ENCODE assay signal across 1 cellular context in the genomic region with DNA sequence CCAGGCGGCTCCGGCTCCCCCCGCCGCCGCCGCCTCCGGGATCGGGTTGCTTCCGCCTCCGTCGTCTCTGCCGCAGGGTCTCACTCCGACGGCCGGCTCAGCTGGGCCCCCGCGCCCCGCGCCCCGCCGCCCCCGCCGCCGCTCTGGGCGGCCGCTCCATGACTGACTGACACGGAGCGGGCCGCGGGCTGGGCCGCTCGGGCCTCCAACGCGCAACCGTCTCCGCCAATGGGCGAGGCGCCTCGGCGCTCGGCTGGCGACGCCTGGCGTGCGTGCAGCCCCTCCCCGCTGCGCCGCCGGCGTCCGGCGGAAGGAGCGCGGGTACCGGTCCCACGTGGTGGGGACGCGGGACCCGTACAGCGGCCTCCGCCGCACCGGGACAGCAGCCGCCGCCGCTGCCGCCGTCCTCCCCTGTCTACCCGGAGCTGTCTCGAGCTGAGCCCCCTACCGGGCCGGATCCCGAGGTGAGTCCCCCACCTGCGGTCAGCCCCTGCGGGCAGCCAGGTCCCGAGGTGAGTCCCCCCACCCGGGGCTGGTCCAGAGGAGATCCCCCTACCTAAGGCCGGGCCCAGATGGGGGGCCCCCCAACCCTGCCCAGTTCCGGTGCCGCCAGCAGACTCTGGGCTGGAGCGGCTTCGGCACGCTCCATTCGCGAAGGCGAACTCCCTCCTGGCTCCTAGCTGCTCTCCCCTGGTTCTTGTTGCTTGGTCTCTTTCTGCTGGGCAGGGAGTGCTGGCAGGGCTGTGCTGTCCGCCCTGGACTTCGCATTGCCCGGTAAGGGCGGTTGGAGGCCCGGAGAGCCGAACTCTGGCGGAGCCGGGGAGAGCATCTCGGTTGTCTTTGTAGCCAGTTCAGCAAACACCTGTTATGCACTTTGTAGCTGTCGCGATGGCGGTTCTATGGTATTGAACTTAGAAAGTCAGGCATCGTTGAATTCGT.
TF ChIP-seq lines count a peak whose summit lies in the region.

A gene (minus strand): TSS at position 230 of the 939 bp plus-strand sequence. CDS start 11,640 bp downstream, outside the sequence.
A gene (plus strand): TSS at position 355 of the 939 bp plus-strand sequence. CDS start 1,387 bp downstream, outside the sequence.

TF ChIP-seq in WTC11, 78 proteins besides CTCF, POLR2A, EP300 and RAD21 (continued from another document and continues in another):
- TF ChIP-seq, protein P1, sequence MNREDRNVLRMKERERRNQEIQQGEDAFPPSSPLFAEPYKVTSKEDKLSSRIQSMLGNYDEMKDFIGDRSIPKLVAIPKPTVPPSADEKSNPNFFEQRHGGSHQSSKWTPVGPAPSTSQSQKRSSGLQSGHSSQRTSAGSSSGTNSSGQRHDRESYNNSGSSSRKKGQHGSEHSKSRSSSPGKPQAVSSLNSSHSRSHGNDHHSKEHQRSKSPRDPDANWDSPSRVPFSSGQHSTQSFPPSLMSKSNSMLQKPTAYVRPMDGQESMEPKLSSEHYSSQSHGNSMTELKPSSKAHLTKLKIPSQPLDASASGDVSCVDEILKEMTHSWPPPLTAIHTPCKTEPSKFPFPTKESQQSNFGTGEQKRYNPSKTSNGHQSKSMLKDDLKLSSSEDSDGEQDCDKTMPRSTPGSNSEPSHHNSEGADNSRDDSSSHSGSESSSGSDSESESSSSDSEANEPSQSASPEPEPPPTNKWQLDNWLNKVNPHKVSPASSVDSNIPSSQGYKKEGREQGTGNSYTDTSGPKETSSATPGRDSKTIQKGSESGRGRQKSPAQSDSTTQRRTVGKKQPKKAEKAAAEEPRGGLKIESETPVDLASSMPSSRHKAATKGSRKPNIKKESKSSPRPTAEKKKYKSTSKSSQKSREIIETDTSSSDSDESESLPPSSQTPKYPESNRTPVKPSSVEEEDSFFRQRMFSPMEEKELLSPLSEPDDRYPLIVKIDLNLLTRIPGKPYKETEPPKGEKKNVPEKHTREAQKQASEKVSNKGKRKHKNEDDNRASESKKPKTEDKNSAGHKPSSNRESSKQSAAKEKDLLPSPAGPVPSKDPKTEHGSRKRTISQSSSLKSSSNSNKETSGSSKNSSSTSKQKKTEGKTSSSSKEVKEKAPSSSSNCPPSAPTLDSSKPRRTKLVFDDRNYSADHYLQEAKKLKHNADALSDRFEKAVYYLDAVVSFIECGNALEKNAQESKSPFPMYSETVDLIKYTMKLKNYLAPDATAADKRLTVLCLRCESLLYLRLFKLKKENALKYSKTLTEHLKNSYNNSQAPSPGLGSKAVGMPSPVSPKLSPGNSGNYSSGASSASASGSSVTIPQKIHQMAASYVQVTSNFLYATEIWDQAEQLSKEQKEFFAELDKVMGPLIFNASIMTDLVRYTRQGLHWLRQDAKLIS (CRISPR knock-in tag; IDR thresholded peaks at IDR 0.05; ENCODE audit: borderline replicate concordance): no peak
- TF ChIP-seq JAZF1 (CRISPR knock-in tag; IDR thresholded peaks at IDR 0.05) (no peak), ZNF416 (CRISPR knock-in tag; IDR thresholded peaks at IDR 0.05) (no peak), KAT7 (CRISPR knock-in tag; IDR thresholded peaks at IDR 0.05; ENCODE audit: borderline replicate concordance) (no peak), JUN (CRISPR knock-in tag; IDR thresholded peaks at IDR 0.05) (no peak), ZBTB21 (CRISPR knock-in tag; IDR thresholded peaks at IDR 0.05; ENCODE audit: borderline replicate concordance) (no peak), ELF4 (CRISPR knock-in tag; IDR thresholded peaks at IDR 0.05; ENCODE audit: low read depth) (no peak), TCF7 (CRISPR knock-in tag; IDR thresholded peaks at IDR 0.05; ENCODE audit: low read depth) (no peak), NFATC4 (CRISPR knock-in tag; IDR thresholded peaks at IDR 0.05) (no peak), RELA (CRISPR knock-in tag; IDR thresholded peaks at IDR 0.05; ENCODE audit: borderline replicate concordance) (no peak; the same call in 1 of the 2 replicates), EMX1 (CRISPR knock-in tag; IDR thresholded peaks at IDR 0.05) (no peak), ZNF263 (CRISPR knock-in tag; IDR thresholded peaks at IDR 0.05; ENCODE audit: low read depth) (0 out of 2 replicates have a peak, but pooled peaks have one; percentile 31), NFE2L1 (CRISPR knock-in tag; IDR thresholded peaks at IDR 0.05) (no peak), TEAD4 (CRISPR knock-in tag; IDR thresholded peaks at IDR 0.05) (no peak), GRHL2 (CRISPR knock-in tag; IDR thresholded peaks at IDR 0.05; ENCODE audit: insufficient replicate concordance, severe bottlenecking) (no peak), TEAD1 (CRISPR knock-in tag; IDR thresholded peaks at IDR 0.05) (0 out of 2 replicates have a peak, but pooled peaks have one; percentile 23), MYBL2 (CRISPR knock-in tag; IDR thresholded peaks at IDR 0.05) (peak; percentile 59; the same call in 1 of the 2 replicates), ZNF219 (CRISPR knock-in tag; IDR thresholded peaks at IDR 0.05; ENCODE audit: borderline replicate concordance) (no peak), CREB1 (CRISPR knock-in tag; IDR thresholded peaks at IDR 0.05) (no peak), CBFB (CRISPR knock-in tag; IDR thresholded peaks at IDR 0.05; ENCODE audit: low read depth) (peak; percentile 88), CREM (CRISPR knock-in tag; IDR thresholded peaks at IDR 0.05) (no peak), ZNF423 (CRISPR knock-in tag; IDR thresholded peaks at IDR 0.05) (no peak), SOX15 (CRISPR knock-in tag; IDR thresholded peaks at IDR 0.05) (no peak), SMAD4 (CRISPR knock-in tag; IDR thresholded peaks at IDR 0.05) (no peak)
- TF ChIP-seq, protein P2, sequence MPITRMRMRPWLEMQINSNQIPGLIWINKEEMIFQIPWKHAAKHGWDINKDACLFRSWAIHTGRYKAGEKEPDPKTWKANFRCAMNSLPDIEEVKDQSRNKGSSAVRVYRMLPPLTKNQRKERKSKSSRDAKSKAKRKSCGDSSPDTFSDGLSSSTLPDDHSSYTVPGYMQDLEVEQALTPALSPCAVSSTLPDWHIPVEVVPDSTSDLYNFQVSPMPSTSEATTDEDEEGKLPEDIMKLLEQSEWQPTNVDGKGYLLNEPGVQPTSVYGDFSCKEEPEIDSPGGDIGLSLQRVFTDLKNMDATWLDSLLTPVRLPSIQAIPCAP (CRISPR knock-in tag; IDR thresholded peaks at IDR 0.05): peak; percentile 17; the same call in 1 of the 2 replicates
- TF ChIP-seq, protein P3, sequence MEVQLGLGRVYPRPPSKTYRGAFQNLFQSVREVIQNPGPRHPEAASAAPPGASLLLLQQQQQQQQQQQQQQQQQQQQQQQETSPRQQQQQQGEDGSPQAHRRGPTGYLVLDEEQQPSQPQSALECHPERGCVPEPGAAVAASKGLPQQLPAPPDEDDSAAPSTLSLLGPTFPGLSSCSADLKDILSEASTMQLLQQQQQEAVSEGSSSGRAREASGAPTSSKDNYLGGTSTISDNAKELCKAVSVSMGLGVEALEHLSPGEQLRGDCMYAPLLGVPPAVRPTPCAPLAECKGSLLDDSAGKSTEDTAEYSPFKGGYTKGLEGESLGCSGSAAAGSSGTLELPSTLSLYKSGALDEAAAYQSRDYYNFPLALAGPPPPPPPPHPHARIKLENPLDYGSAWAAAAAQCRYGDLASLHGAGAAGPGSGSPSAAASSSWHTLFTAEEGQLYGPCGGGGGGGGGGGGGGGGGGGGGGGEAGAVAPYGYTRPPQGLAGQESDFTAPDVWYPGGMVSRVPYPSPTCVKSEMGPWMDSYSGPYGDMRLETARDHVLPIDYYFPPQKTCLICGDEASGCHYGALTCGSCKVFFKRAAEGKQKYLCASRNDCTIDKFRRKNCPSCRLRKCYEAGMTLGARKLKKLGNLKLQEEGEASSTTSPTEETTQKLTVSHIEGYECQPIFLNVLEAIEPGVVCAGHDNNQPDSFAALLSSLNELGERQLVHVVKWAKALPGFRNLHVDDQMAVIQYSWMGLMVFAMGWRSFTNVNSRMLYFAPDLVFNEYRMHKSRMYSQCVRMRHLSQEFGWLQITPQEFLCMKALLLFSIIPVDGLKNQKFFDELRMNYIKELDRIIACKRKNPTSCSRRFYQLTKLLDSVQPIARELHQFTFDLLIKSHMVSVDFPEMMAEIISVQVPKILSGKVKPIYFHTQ (CRISPR knock-in tag; IDR thresholded peaks at IDR 0.05): no peak
- TF ChIP-seq, protein P4, sequence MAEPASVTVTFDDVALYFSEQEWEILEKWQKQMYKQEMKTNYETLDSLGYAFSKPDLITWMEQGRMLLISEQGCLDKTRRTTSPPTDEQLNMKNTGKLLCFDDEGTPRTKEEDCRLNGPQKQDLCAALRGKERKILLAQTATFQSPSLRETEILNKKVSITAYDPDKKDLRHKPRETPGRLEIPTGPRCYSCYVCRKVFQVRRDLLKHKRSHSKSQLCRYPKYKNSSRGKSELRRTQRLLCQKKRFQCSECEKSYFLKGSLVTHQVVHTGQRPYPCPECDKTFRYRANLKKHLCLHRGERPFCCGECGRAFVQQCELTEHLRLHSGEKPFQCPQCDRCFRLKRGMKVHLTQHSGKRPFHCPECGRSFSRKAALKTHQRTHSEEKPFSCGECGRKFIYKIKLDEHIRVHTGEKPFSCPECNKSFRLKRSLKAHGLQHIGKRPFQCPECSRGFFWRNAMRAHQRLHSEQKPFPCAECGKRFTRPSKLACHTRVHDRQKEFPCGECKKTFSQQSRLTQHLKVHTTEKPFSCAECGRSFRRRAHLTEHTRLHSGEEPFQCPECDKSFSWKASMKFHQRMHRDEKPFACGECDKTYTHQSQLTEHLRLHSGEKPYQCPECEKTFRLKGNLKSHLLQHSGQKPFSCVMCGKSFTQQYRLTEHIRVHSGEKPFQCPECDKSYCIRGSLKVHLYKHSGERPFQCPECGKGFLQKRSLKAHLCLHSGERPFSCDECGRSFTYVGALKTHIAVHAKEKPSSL (CRISPR knock-in tag; conservative IDR thresholded peaks at IDR 0.05): no peak
- TF ChIP-seq, protein P5, sequence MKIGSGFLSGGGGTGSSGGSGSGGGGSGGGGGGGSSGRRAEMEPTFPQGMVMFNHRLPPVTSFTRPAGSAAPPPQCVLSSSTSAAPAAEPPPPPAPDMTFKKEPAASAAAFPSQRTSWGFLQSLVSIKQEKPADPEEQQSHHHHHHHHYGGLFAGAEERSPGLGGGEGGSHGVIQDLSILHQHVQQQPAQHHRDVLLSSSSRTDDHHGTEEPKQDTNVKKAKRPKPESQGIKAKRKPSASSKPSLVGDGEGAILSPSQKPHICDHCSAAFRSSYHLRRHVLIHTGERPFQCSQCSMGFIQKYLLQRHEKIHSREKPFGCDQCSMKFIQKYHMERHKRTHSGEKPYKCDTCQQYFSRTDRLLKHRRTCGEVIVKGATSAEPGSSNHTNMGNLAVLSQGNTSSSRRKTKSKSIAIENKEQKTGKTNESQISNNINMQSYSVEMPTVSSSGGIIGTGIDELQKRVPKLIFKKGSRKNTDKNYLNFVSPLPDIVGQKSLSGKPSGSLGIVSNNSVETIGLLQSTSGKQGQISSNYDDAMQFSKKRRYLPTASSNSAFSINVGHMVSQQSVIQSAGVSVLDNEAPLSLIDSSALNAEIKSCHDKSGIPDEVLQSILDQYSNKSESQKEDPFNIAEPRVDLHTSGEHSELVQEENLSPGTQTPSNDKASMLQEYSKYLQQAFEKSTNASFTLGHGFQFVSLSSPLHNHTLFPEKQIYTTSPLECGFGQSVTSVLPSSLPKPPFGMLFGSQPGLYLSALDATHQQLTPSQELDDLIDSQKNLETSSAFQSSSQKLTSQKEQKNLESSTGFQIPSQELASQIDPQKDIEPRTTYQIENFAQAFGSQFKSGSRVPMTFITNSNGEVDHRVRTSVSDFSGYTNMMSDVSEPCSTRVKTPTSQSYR (CRISPR knock-in tag; IDR thresholded peaks at IDR 0.05): no peak
- TF ChIP-seq, protein P6, sequence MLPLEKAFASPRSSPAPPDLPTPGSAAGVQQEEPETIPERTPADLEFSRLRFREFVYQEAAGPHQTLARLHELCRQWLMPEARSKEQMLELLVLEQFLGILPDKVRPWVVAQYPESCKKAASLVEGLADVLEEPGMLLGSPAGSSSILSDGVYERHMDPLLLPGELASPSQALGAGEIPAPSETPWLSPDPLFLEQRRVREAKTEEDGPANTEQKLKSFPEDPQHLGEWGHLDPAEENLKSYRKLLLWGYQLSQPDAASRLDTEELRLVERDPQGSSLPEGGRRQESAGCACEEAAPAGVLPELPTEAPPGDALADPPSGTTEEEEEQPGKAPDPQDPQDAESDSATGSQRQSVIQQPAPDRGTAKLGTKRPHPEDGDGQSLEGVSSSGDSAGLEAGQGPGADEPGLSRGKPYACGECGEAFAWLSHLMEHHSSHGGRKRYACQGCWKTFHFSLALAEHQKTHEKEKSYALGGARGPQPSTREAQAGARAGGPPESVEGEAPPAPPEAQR (CRISPR knock-in tag; IDR thresholded peaks at IDR 0.05): no peak
- TF ChIP-seq, protein P7, sequence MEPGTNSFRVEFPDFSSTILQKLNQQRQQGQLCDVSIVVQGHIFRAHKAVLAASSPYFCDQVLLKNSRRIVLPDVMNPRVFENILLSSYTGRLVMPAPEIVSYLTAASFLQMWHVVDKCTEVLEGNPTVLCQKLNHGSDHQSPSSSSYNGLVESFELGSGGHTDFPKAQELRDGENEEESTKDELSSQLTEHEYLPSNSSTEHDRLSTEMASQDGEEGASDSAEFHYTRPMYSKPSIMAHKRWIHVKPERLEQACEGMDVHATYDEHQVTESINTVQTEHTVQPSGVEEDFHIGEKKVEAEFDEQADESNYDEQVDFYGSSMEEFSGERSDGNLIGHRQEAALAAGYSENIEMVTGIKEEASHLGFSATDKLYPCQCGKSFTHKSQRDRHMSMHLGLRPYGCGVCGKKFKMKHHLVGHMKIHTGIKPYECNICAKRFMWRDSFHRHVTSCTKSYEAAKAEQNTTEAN (CRISPR knock-in tag; IDR thresholded peaks at IDR 0.05): peak; percentile 68; the same call in 1 of the 2 replicates
- TF ChIP-seq, protein P8, sequence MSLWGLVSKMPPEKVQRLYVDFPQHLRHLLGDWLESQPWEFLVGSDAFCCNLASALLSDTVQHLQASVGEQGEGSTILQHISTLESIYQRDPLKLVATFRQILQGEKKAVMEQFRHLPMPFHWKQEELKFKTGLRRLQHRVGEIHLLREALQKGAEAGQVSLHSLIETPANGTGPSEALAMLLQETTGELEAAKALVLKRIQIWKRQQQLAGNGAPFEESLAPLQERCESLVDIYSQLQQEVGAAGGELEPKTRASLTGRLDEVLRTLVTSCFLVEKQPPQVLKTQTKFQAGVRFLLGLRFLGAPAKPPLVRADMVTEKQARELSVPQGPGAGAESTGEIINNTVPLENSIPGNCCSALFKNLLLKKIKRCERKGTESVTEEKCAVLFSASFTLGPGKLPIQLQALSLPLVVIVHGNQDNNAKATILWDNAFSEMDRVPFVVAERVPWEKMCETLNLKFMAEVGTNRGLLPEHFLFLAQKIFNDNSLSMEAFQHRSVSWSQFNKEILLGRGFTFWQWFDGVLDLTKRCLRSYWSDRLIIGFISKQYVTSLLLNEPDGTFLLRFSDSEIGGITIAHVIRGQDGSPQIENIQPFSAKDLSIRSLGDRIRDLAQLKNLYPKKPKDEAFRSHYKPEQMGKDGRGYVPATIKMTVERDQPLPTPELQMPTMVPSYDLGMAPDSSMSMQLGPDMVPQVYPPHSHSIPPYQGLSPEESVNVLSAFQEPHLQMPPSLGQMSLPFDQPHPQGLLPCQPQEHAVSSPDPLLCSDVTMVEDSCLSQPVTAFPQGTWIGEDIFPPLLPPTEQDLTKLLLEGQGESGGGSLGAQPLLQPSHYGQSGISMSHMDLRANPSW (CRISPR knock-in tag; conservative IDR thresholded peaks at IDR 0.05; ENCODE audit: low read depth): no peak
- TF ChIP-seq, protein P9, sequence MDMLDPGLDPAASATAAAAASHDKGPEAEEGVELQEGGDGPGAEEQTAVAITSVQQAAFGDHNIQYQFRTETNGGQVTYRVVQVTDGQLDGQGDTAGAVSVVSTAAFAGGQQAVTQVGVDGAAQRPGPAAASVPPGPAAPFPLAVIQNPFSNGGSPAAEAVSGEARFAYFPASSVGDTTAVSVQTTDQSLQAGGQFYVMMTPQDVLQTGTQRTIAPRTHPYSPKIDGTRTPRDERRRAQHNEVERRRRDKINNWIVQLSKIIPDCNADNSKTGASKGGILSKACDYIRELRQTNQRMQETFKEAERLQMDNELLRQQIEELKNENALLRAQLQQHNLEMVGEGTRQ (CRISPR knock-in tag; IDR thresholded peaks at IDR 0.05): peak; percentile 89
- TF ChIP-seq, protein P10, sequence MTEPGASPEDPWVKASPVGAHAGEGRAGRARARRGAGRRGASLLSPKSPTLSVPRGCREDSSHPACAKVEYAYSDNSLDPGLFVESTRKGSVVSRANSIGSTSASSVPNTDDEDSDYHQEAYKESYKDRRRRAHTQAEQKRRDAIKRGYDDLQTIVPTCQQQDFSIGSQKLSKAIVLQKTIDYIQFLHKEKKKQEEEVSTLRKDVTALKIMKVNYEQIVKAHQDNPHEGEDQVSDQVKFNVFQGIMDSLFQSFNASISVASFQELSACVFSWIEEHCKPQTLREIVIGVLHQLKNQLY (CRISPR knock-in tag; IDR thresholded peaks at IDR 0.05): no peak
